ENCODE assay signal across 14 cellular contexts in the genomic region with DNA sequence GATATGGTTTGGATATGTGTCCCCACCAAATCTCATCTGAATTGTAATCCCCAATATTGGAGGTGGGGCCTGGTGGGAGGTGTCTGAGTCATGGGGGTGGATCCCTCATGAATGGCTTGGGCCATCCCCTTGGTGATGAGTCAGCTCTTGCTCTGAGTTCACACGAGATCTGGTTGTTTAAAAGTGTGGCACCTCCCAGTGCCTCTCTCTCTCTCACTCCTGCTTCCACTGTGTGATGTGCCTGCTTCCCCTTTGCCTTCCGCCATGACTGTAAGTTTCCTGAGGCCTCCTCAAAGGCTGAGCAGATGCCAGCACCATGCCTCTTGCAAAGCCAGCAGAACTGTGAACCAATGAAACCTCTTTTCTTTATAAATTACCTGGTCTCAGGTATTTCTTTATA. TPM values are rescaled to one million over a fixed set of nuclear protein-coding genes. Genes with fewer than 3 reads are reported as not detected.
DNase-seq lines count a peak whose midpoint lies in the region; TF ChIP-seq lines count a peak whose summit lies in the region.
"Had no signal": no experiment of that assay in that cellular context is flagged by ENCODE, and none has a peak within 500 bp of the region (broad histone marks: within the 10 kb centered on the region; RNA-seq: fewer than 3 reads in every experiment).

No MANE protein-coding gene starts in this region.

- no TSS peak for BruUV-seq in PC-9 (replicated peaks; lab: Mats Ljungman, UMichigan)

- peaks cover 2% of the 10 kb centered on the region; the same call in 1 of the 2 replicates for H3K4me1 ChIP-seq in Karpas-422 (ENCODE audit: low read length)
- no peaks in the 10 kb centered on the region for H3K4me1 ChIP-seq in PC-9 (replicated peaks; ENCODE audit: insufficient read depth)

- H3K9me2 ChIP-seq in Karpas-422 (replicated peaks; ENCODE audit: insufficient read depth, low read length) (no peaks in the 10 kb centered on the region), PC-9 (ENCODE audit: insufficient read depth) (no peaks in the 10 kb centered on the region)

- DNase-seq in Caki2 (ENCODE audit: low read depth) (peak; percentile 28), Karpas-422 (peak; percentile 46), COLO829 (ENCODE audit: low spot score) (no peak), PC-9 (no peak), NK-92 (lab: John Stamatoyannopoulos, UW; ENCODE audit: unreplicated experiment) (no peak)
- DNase-seq in activated naive CD4-positive, alpha-beta T cell treated with anti-CD3 and anti-CD28 coated beads, Interleukin-2, amount 50 U/mL, for 16 hours: peak; percentile 71
- peak; percentile 23 to 30 (median 28) for DNase-seq in stimulated activated CD4-positive, alpha-beta T cell treated with anti-CD3 and anti-CD28 coated beads, Interleukin-12 subunit alpha, Interleukin-12 subunit beta, amount 100 ng/mL, for 48 hours (ENCODE audit: low read depth in 2 of 3, low spot score in 1 of 3)
- DNase-seq in activated T-helper 2 cell treated with anti-CD3 and anti-CD28 coated beads, Interferon-gamma antibody, Interleukin-2, Interleukin-4, amounts not matched to agents 10 μg/mL and 5 μg/mL and 100 μg/mL, durations not matched to agents 14 hours and 24 hours and 36 hours (ENCODE audit: low spot score): no peak
- DNase-seq: KBM-7, NCI-H510A treated with DMSO at 0.1 percent for 48 hours had no signal

- H3K27ac Mint-ChIP-seq in activated T-helper 2 cell treated with anti-CD3 and anti-CD28 coated beads, Interferon-gamma antibody, Interleukin-2, Interleukin-4, amounts not matched to agents 10 μg/mL and 5 μg/mL and 100 μg/mL, durations not matched to agents 14 hours and 24 hours and 36 hours: no peak overlapping the region

- H3K9ac ChIP-seq in Karpas-422 (ENCODE audit: low read length): no peak overlapping the region

- H3K79me2 ChIP-seq in Karpas-422 (ENCODE audit: low read length) (no peaks in the 10 kb centered on the region), PC-9 (ENCODE audit: low read depth) (no peaks in the 10 kb centered on the region)

- peaks cover 6% of the 10 kb centered on the region; the same call in 1 of the 2 replicates for H3F3A ChIP-seq in PC-9 (ENCODE audit: insufficient read depth, low read depth)

- H3K27me3 ChIP-seq in Karpas-422 (ENCODE audit: low read length) (no peaks in the 10 kb centered on the region), PC-9 (ENCODE audit: insufficient read depth, low read depth) (no peaks in the 10 kb centered on the region)
- H3K27me3 ChIP-seq: SJSA1 had no signal

- no peak overlapping the region for H2AFZ ChIP-seq in Karpas-422 (ENCODE audit: low read length)
- H2AFZ ChIP-seq in PC-9: no peak overlapping the region

- H3K36me3 ChIP-seq in Karpas-422 (ENCODE audit: insufficient read depth, low read length) (no peaks in the 10 kb centered on the region), PC-9 (ENCODE audit: low read depth) (no peaks in the 10 kb centered on the region)
- H3K36me3 ChIP-seq: SJSA1 had no signal

- in situ Hi-C loops in Caki2 (cut with HindIII; ENCODE audit: low pct_unique_long_range_greater_than_20kb, low sequenced_read_pairs): no loop called here

- H3K4me3 Mint-ChIP-seq in activated T-helper 2 cell treated with anti-CD3 and anti-CD28 coated beads, Interferon-gamma antibody, Interleukin-2, Interleukin-4, amounts not matched to agents 10 μg/mL and 5 μg/mL and 100 μg/mL, durations not matched to agents 14 hours and 24 hours and 36 hours (ENCODE audit: low read depth): no peak overlapping the region
- H3K4me3 Mint-ChIP-seq: CD14-positive monocyte had no signal

- H3K4me2 ChIP-seq in Karpas-422 (ENCODE audit: low read depth, low read length, poor library complexity, severe bottlenecking): no peak overlapping the region
- H3K4me2 ChIP-seq in PC-9: no peak overlapping the region

- H4K20me1 ChIP-seq in Karpas-422 (ENCODE audit: insufficient read depth, low read depth, low read length): no peaks in the 10 kb centered on the region
- H4K20me1 ChIP-seq in PC-9 (ENCODE audit: insufficient read depth): no peaks in the 10 kb centered on the region

- intact Hi-C loops in PC-9 (cut with micrococcal nuclease; ENCODE audit: unreplicated experiment): no loop called here
- intact Hi-C loops in activated T-helper 2 cell treated with anti-CD3 and anti-CD28 coated beads, Interferon-gamma antibody, Interleukin-2, Interleukin-4, amounts not matched to agents 10 μg/mL and 5 μg/mL and 100 μg/mL, durations not matched to agents 14 hours and 24 hours and 36 hours (cut with micrococcal nuclease): no loop called here

- POLR2A ChIA-PET in PC-9 (lab: Charles Lee; ENCODE audit: unreplicated experiment): no interaction called here

- H3K4me3 ChIP-seq in Karpas-422 (ENCODE audit: low read length): no peak overlapping the region
- no peak overlapping the region for H3K4me3 ChIP-seq in PC-9
- H3K4me3 ChIP-seq: SJSA1 had no signal

- CTCF ChIA-PET in PC-9 (lab: Charles Lee): interaction anchor here (0.6 kb wide), 1 partner anchor 197 kb away, joined by 3 read pairs; no protein-coding TSS in a partner anchor

- H3K9me3 Mint-ChIP-seq in activated T-helper 2 cell treated with anti-CD3 and anti-CD28 coated beads, Interferon-gamma antibody, Interleukin-2, Interleukin-4, amounts not matched to agents 10 μg/mL and 5 μg/mL and 100 μg/mL, durations not matched to agents 14 hours and 24 hours and 36 hours: no peaks in the 10 kb centered on the region

- TF ChIP-seq CTCF in PC-9 (conservative IDR thresholded peaks at IDR 0.05): no peak

- H3K9me3 ChIP-seq in Karpas-422 (ENCODE audit: low read length) (no peaks in the 10 kb centered on the region), PC-9 (ENCODE audit: insufficient read depth, low read depth) (no peaks in the 10 kb centered on the region)
- H3K9me3 ChIP-seq: SJSA1 had no signal

- H3K4me1 Mint-ChIP-seq in activated T-helper 2 cell treated with anti-CD3 and anti-CD28 coated beads, Interferon-gamma antibody, Interleukin-2, Interleukin-4, amounts not matched to agents 10 μg/mL and 5 μg/mL and 100 μg/mL, durations not matched to agents 14 hours and 24 hours and 36 hours (ENCODE audit: low read depth): peaks cover 14% of the 10 kb centered on the region
- H3K4me1 Mint-ChIP-seq: CD14-positive monocyte had no signal

- no peak overlapping the region for H3K27ac ChIP-seq in Karpas-422 (ENCODE audit: low read length)
- H3K27ac ChIP-seq in PC-9: no peak overlapping the region
- H3K27ac ChIP-seq: SJSA1 had no signal

- H3K27me3 Mint-ChIP-seq in activated T-helper 2 cell treated with anti-CD3 and anti-CD28 coated beads, Interferon-gamma antibody, Interleukin-2, Interleukin-4, amounts not matched to agents 10 μg/mL and 5 μg/mL and 100 μg/mL, durations not matched to agents 14 hours and 24 hours and 36 hours (ENCODE audit: low read depth): peaks cover 7% of the 10 kb centered on the region

- H3K36me3 Mint-ChIP-seq in activated T-helper 2 cell treated with anti-CD3 and anti-CD28 coated beads, Interferon-gamma antibody, Interleukin-2, Interleukin-4, amounts not matched to agents 10 μg/mL and 5 μg/mL and 100 μg/mL, durations not matched to agents 14 hours and 24 hours and 36 hours (ENCODE audit: low read depth): no peaks in the 10 kb centered on the region
- H3K36me3 Mint-ChIP-seq: CD14-positive monocyte had no signal

RNA-seq across cellular contexts. Expression of a gene that starts 4.8 kb away (rescaled TPM):
- not detected in 2 replicates for total RNA-seq in Caki2 (2014; rRNA removed; shearing (Covaris generic); ENCODE audit: low replicate concordance)
- total RNA-seq in Karpas-422 (2014; rRNA removed; shearing (Covaris generic); ENCODE audit: low replicate concordance): not detected in 2 replicates
- not detected in 2 replicates for total RNA-seq in PC-9 (2021)
- total RNA-seq in activated T-helper 2 cell treated with anti-CD3 and anti-CD28 coated beads, Interferon-gamma antibody, Interleukin-2, Interleukin-4, amounts not matched to agents 10 μg/mL and 5 μg/mL and 100 μg/mL, durations not matched to agents 14 hours and 24 hours and 36 hours: 1.8 and 2.3 TPM in 2 replicates
- total RNA-seq: H4 had no signal

RNA-seq across cellular contexts. Expression of a gene that starts 6.7 kb away (rescaled TPM):
- total RNA-seq in Caki2 (2014; rRNA removed; shearing (Covaris generic); ENCODE audit: low replicate concordance): 71.2 and 102 TPM in 2 replicates
- total RNA-seq in Karpas-422 (2014; rRNA removed; shearing (Covaris generic); ENCODE audit: low replicate concordance): 63.1 and 88.6 TPM in 2 replicates
- total RNA-seq in PC-9 (2021): 109 and 142 TPM in 2 replicates
- 73.1 and 76.4 TPM in 2 replicates for total RNA-seq in activated T-helper 2 cell treated with anti-CD3 and anti-CD28 coated beads, Interferon-gamma antibody, Interleukin-2, Interleukin-4, amounts not matched to agents 10 μg/mL and 5 μg/mL and 100 μg/mL, durations not matched to agents 14 hours and 24 hours and 36 hours

RNA-seq across cellular contexts. Expression of a gene that starts 52.9 kb away (rescaled TPM):
- not detected in 2 replicates for total RNA-seq in Caki2 (2014; rRNA removed; shearing (Covaris generic); ENCODE audit: low replicate concordance)
- total RNA-seq in Karpas-422 (2014; rRNA removed; shearing (Covaris generic); ENCODE audit: low replicate concordance): not detected in 2 replicates
- not detected in 2 replicates for total RNA-seq in PC-9 (2021)
- not detected in 2 replicates for total RNA-seq in activated T-helper 2 cell treated with anti-CD3 and anti-CD28 coated beads, Interferon-gamma antibody, Interleukin-2, Interleukin-4, amounts not matched to agents 10 μg/mL and 5 μg/mL and 100 μg/mL, durations not matched to agents 14 hours and 24 hours and 36 hours
- total RNA-seq: cerebellum, H4, SJSA1 had no signal

Comparison
In these comparisons a context has a peak if more than half of its experiments do, and no peak if none do; other contexts are left out.
1. DNase-seq: peak in Caki2 (single experiment), Karpas-422 (single experiment), activated naive CD4-positive, alpha-beta T cell treated with anti-CD3 and anti-CD28 coated beads, Interleukin-2, amount 50 U/mL, for 16 hours (single experiment) and stimulated activated CD4-positive, alpha-beta T cell treated with anti-CD3 and anti-CD28 coated beads, Interleukin-12 subunit alpha, Interleukin-12 subunit beta, amount 100 ng/mL, for 48 hours (3 of 3); none in COLO829 (single experiment), PC-9 (0 of 2), NK-92 (single experiment) and activated T-helper 2 cell treated with anti-CD3 and anti-CD28 coated beads, Interferon-gamma antibody, Interleukin-2, Interleukin-4, amounts not matched to agents 10 μg/mL and 5 μg/mL and 100 μg/mL, durations not matched to agents 14 hours and 24 hours and 36 hours (single experiment).